In genomic region chr7:24963218-24963617, GRCh38 we compare ENCODE assay signal across 8 cellular contexts. TPM values are rescaled to one million over a fixed set of nuclear protein-coding genes. Genes with fewer than 3 reads are reported as not detected.
DNase-seq lines count a peak whose midpoint lies in the region; ATAC-seq and TF ChIP-seq lines count a peak whose summit lies in the region.

No MANE protein-coding gene starts in this region.

- DNase-seq in GM06990 (ENCODE audit: extremely low read depth, insufficient read length) (peak; percentile 64), T-helper 17 cell (no peak), fibroblast of lung (ENCODE audit: low read depth in 2 of 2) (peak; percentile 67 to 79), WERI-Rb-1 (no peak)

- no peak overlapping the region for H2AFZ ChIP-seq in fibroblast of lung (ENCODE audit: low read length)

- H3K36me3 ChIP-seq in GM06990 (ENCODE audit: control insufficient read depth, insufficient read depth, low read length) = no peaks in the 10 kb centered on the region
- H3K36me3 ChIP-seq in fibroblast of lung (ENCODE audit: control insufficient read depth, insufficient read depth, low read length) = no peaks in the 10 kb centered on the region
- no peaks in the 10 kb centered on the region for H3K36me3 ChIP-seq in skeletal muscle satellite cell (ENCODE audit: insufficient read depth, low read length)
- H3K36me3 ChIP-seq in WERI-Rb-1 = no peaks in the 10 kb centered on the region

- H3K9ac ChIP-seq in fibroblast of lung (ENCODE audit: insufficient read depth, low read length) = no peak overlapping the region
- peak overlapping the region; percentile 4 for H3K9ac ChIP-seq in skeletal muscle satellite cell (ENCODE audit: low read depth, low read length)

- TF ChIP-seq CTCF in GM06990 (IDR thresholded peaks at IDR 0.05; ENCODE audit: insufficient read depth, low read length, poor library complexity, severe bottlenecking) (no peak), fibroblast of lung (conservative IDR thresholded peaks at IDR 0.05 in 1 of 2, IDR thresholded peaks at IDR 0.05 in 1 of 2; ENCODE audit: low read depth in 1 of 2, low read length in 2 of 2) (no peak), WERI-Rb-1 (IDR thresholded peaks at IDR 0.05; ENCODE audit: low read depth, low read length) (no peak)

- peak overlapping the region; percentile 72 for H3K27ac Mint-ChIP-seq in T-helper 17 cell

- peak; percentile 24 for ATAC-seq in HG03135 (IDR thresholded peaks at IDR 0.05; ENCODE audit: unreplicated experiment)
- peak; percentile 39 for ATAC-seq in T-helper 17 cell
- no peak for ATAC-seq in GM18858 (IDR thresholded peaks at IDR 0.05; ENCODE audit: unreplicated experiment)
- no peak for ATAC-seq in HG03565 (IDR thresholded peaks at IDR 0.05; ENCODE audit: unreplicated experiment)

- H4K20me1 ChIP-seq in fibroblast of lung (ENCODE audit: control insufficient read depth, extremely low read depth, insufficient read depth, low read length) = no peaks in the 10 kb centered on the region

- H3K4me2 ChIP-seq in fibroblast of lung (ENCODE audit: extremely low read depth, insufficient read depth, low read length) (no peak overlapping the region), skeletal muscle satellite cell (ENCODE audit: low read length) (peak overlapping the region; percentile 50)

- H3K9me3 ChIP-seq in T-helper 17 cell (ENCODE audit: control insufficient read depth, low read length, poor library complexity, severe bottlenecking) = no peaks in the 10 kb centered on the region
- no peaks in the 10 kb centered on the region for H3K9me3 ChIP-seq in fibroblast of lung (ENCODE audit: control insufficient read depth, insufficient read depth, low read depth, low read length)
- H3K9me3 ChIP-seq in skeletal muscle satellite cell (replicated peaks; ENCODE audit: low read length) = no peaks in the 10 kb centered on the region
- H3K9me3 ChIP-seq in WERI-Rb-1 (ENCODE audit: severe bottlenecking) = no peaks in the 10 kb centered on the region

- H3K27me3 ChIP-seq in GM06990 (replicated peaks; ENCODE audit: control insufficient read depth, insufficient read depth, low read length) (no peaks in the 10 kb centered on the region), fibroblast of lung (ENCODE audit: control insufficient read depth, insufficient read depth, low read length) (no peaks in the 10 kb centered on the region), skeletal muscle satellite cell (ENCODE audit: control insufficient read depth, insufficient read depth, low read length) (no peaks in the 10 kb centered on the region), WERI-Rb-1 (ENCODE audit: insufficient read depth, low read depth, severe bottlenecking) (no peaks in the 10 kb centered on the region)

- peaks cover 85% of the 10 kb centered on the region for H3K79me2 ChIP-seq in fibroblast of lung (ENCODE audit: control insufficient read depth, insufficient read depth, low read length)

- H3K4me1 Mint-ChIP-seq in T-helper 17 cell = peaks cover 65% of the 10 kb centered on the region

- peaks cover 7% of the 10 kb centered on the region for H3K4me1 ChIP-seq in fibroblast of lung (ENCODE audit: control insufficient read depth, extremely low read depth, insufficient read depth, low read length)
- peaks cover 8% of the 10 kb centered on the region for H3K4me1 ChIP-seq in skeletal muscle satellite cell (ENCODE audit: control insufficient read depth, insufficient read depth, low read length)

- H3K27me3 Mint-ChIP-seq in T-helper 17 cell = no peaks in the 10 kb centered on the region

- no peaks in the 10 kb centered on the region for H3K36me3 Mint-ChIP-seq in T-helper 17 cell (ENCODE audit: low read depth)

- no peak overlapping the region for H3K4me3 ChIP-seq in GM06990 (replicated peaks; ENCODE audit: low read depth, low read length)
- H3K4me3 ChIP-seq in fibroblast of lung (replicated peaks in 1 of 4; ENCODE audit: control extremely low read depth in 1 of 4, insufficient read depth in 1 of 4, low read depth in 3 of 4, low read length in 4 of 4) = no peak overlapping the region
- H3K4me3 ChIP-seq in skeletal muscle satellite cell (ENCODE audit: low read length) = peak overlapping the region; percentile 18
- H3K4me3 ChIP-seq in WERI-Rb-1 (ENCODE audit: low read depth, low read length) = no peak overlapping the region

- H3K4me3 Mint-ChIP-seq in T-helper 17 cell = peak overlapping the region; percentile 63

- H3K27ac ChIP-seq in fibroblast of lung (ENCODE audit: insufficient read depth, low read length) (no peak overlapping the region), WERI-Rb-1 (no peak overlapping the region)

RNA-seq across cellular contexts. Expression of gene OSBPL3, which starts 16.8 kb away (rescaled TPM):
- total RNA-seq in T-helper 17 cell (10 to 100 TPM; 54.8 to 54.9 TPM), fibroblast of lung (22.6 and 70.2 TPM in 2 replicates)
- 22.7 and 38.2 TPM in 2 replicates for polyA plus RNA-seq in fibroblast of lung
- 14.4 and 25.6 TPM in 2 replicates for polyA plus RNA-seq in fibroblast of lung (2012)
- polyA minus RNA-seq in fibroblast of lung (ENCODE audit: low replicate concordance) = 8.6 and 29.1 TPM in 2 replicates
- 7.2 and 10.4 TPM in 2 replicates for total RNA-seq in skeletal muscle satellite cell (2012; rRNA removed)

Comparison
In these comparisons a context has a peak if more than half of its experiments do, and no peak if none do; other contexts are left out.
1. DNase-seq: peak in GM06990 (single experiment) and fibroblast of lung (2 of 2); none in T-helper 17 cell (0 of 3) and WERI-Rb-1 (single experiment).
2. ATAC-seq: peak in HG03135 (single experiment) and T-helper 17 cell (single experiment); none in GM18858 (single experiment) and HG03565 (single experiment).